1 cellular context compared by ENCODE assay signal in genomic region chr2:100653449-100654045, GRCh38.
TF ChIP-seq lines count a peak whose summit lies in the region.

No MANE protein-coding gene starts in this region.

TF ChIP-seq in H1, 55 proteins besides CTCF, POLR2A, EP300 and RAD21:
- TF ChIP-seq PHF8 (conservative IDR thresholded peaks at IDR 0.05; ENCODE audit: low read depth, low read length), result no peak
- TF ChIP-seq YY1 (IDR thresholded peaks at IDR 0.05; ENCODE audit: low read depth, low read length), result no peak
- no peak for TF ChIP-seq SIX5 (IDR thresholded peaks at IDR 0.05; ENCODE audit: low read depth, low read length)
